Comparison of ENCODE assay signal across 1 cellular context in the genomic region with DNA sequence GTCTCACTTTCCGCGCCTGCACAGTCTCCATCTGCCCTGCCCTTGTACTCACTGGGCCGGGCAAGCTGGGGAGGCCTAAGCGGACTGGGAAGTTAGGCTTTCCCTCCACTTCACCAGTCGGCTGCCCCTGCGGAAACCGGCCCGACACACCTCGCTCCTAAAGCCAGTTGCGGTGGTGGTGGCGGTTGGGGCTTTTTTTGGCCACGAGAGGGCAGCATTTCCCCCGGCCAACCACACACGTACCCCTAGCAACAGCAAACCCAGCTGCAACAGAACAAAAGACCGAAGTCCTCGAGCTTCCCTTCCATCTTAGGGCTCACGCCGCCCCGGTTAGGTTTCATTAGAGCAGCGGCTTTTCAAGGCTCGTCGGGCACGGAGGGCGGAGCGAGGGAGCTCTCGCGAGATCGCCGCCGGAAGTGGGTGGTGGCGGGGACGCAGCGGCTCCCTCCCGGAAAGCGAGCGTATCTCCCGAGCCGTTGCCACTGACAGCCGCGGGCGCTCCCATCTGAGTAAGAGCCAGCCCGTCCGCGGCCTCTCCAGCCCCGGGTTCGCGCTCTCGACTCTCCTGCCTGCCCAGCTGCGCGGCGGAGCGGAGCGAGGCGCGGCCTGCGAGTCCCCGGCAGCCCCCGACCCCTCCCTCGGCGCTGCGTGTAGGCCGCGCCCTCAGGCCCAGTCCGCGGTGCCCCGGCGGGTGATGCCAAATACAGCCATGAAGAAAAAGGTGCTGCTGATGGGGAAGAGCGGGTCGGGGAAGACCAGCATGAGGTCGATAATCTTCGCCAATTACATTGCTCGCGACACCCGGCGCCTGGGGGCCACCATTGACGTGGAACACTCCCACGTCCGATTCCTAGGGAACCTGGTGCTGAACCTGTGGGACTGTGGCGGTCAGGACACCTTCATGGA.
TF ChIP-seq lines count a peak whose summit lies in the region.

A gene with protein sequence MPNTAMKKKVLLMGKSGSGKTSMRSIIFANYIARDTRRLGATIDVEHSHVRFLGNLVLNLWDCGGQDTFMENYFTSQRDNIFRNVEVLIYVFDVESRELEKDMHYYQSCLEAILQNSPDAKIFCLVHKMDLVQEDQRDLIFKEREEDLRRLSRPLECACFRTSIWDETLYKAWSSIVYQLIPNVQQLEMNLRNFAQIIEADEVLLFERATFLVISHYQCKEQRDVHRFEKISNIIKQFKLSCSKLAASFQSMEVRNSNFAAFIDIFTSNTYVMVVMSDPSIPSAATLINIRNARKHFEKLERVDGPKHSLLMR (plus strand): TSS at position 462 of the 906 bp plus-strand sequence. CDS start 233 bp downstream, at position 695.

TF ChIP-seq in HEK293, 187 proteins besides CTCF, POLR2A, EP300 and RAD21 (continued from another document and continues in another):
- TF ChIP-seq ZNF449 (tag by site-specific recombination; IDR thresholded peaks at IDR 0.05), result 0 out of 2 replicates have a peak, but pooled peaks have one; percentile 28
- TF ChIP-seq ZFP41 (tag by site-specific recombination; IDR thresholded peaks at IDR 0.05; ENCODE audit: borderline replicate concordance), result no peak
- TF ChIP-seq ZNF600 (tag by site-specific recombination; IDR thresholded peaks at IDR 0.05), result no peak
- TF ChIP-seq, protein P1, sequence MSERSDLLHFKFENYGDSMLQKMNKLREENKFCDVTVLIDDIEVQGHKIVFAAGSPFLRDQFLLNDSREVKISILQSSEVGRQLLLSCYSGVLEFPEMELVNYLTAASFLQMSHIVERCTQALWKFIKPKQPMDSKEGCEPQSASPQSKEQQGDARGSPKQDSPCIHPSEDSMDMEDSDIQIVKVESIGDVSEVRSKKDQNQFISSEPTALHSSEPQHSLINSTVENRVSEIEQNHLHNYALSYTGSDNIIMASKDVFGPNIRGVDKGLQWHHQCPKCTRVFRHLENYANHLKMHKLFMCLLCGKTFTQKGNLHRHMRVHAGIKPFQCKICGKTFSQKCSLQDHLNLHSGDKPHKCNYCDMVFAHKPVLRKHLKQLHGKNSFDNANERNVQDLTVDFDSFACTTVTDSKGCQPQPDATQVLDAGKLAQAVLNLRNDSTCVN (tag by site-specific recombination; optimal IDR thresholded peaks at IDR 0.05), result peak; percentile 91
- TF ChIP-seq ZNF501 (tag by site-specific recombination; IDR thresholded peaks at IDR 0.05), result peak; percentile 93; the same call in 1 of the 2 replicates
- TF ChIP-seq, protein P2, sequence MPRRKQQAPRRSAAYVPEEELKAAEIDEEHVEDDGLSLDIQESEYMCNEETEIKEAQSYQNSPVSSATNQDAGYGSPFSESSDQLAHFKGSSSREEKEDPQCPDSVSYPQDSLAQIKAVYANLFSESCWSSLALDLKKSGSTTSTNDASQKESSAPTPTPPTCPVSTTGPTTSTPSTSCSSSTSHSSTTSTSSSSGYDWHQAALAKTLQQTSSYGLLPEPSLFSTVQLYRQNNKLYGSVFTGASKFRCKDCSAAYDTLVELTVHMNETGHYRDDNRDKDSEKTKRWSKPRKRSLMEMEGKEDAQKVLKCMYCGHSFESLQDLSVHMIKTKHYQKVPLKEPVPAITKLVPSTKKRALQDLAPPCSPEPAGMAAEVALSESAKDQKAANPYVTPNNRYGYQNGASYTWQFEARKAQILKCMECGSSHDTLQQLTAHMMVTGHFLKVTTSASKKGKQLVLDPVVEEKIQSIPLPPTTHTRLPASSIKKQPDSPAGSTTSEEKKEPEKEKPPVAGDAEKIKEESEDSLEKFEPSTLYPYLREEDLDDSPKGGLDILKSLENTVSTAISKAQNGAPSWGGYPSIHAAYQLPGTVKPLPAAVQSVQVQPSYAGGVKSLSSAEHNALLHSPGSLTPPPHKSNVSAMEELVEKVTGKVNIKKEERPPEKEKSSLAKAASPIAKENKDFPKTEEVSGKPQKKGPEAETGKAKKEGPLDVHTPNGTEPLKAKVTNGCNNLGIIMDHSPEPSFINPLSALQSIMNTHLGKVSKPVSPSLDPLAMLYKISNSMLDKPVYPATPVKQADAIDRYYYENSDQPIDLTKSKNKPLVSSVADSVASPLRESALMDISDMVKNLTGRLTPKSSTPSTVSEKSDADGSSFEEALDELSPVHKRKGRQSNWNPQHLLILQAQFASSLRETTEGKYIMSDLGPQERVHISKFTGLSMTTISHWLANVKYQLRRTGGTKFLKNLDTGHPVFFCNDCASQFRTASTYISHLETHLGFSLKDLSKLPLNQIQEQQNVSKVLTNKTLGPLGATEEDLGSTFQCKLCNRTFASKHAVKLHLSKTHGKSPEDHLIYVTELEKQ (tag by site-specific recombination; IDR thresholded peaks at IDR 0.05; ENCODE audit: borderline replicate concordance), result no peak
- no peak for TF ChIP-seq IKZF3 (tag by site-specific recombination; IDR thresholded peaks at IDR 0.05)
- TF ChIP-seq ZNF433 (tag by site-specific recombination; IDR thresholded peaks at IDR 0.05; ENCODE audit: low read depth), result no peak
- TF ChIP-seq, protein P3, sequence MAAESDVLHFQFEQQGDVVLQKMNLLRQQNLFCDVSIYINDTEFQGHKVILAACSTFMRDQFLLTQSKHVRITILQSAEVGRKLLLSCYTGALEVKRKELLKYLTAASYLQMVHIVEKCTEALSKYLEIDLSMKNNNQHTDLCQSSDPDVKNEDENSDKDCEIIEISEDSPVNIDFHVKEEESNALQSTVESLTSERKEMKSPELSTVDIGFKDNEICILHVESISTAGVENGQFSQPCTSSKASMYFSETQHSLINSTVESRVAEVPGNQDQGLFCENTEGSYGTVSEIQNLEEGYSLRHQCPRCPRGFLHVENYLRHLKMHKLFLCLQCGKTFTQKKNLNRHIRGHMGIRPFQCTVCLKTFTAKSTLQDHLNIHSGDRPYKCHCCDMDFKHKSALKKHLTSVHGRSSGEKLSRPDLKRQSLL (tag by site-specific recombination; IDR thresholded peaks at IDR 0.05), result no peak
- peak; percentile 51; the same call in 1 of the 2 replicates for TF ChIP-seq KLF1 (tag by site-specific recombination; IDR thresholded peaks at IDR 0.05)
- TF ChIP-seq ZNF660 (tag by site-specific recombination; IDR thresholded peaks at IDR 0.05), result peak; percentile 86
- TF ChIP-seq ZNF121 (tag by site-specific recombination; IDR thresholded peaks at IDR 0.05), result no peak
- TF ChIP-seq BCL11A (tag by site-specific recombination; IDR thresholded peaks at IDR 0.05; ENCODE audit: low read depth), result no peak
- peak; percentile 80 for TF ChIP-seq KLF16 (tag by site-specific recombination; IDR thresholded peaks at IDR 0.05)
- peak; percentile 74 for TF ChIP-seq ZNF394 (tag by site-specific recombination; IDR thresholded peaks at IDR 0.05; ENCODE audit: borderline replicate concordance)
- peak; percentile 80 for TF ChIP-seq SP2 (tag by site-specific recombination; IDR thresholded peaks at IDR 0.05)
- 0 out of 2 replicates have a peak, but pooled peaks have one; percentile 21 for TF ChIP-seq PRDM4 (tag by site-specific recombination; IDR thresholded peaks at IDR 0.05)
- no peak for TF ChIP-seq GLI4 (tag by site-specific recombination; IDR thresholded peaks at IDR 0.05)
- TF ChIP-seq ZBTB11 (tag by site-specific recombination; conservative IDR thresholded peaks at IDR 0.05; ENCODE audit: low read depth), result peak; percentile 85
- no peak for TF ChIP-seq ZNF223 (tag by site-specific recombination; IDR thresholded peaks at IDR 0.05)
- no peak for TF ChIP-seq ZNF302 (tag by site-specific recombination; IDR thresholded peaks at IDR 0.05; ENCODE audit: low read depth)
- no peak for TF ChIP-seq PBX3 (CRISPR knock-in tag; IDR thresholded peaks at IDR 0.05)
- TF ChIP-seq ZNF24 (tag by site-specific recombination; IDR thresholded peaks at IDR 0.05), result peak; percentile 65; the same call in 1 of the 2 replicates
- TF ChIP-seq ZNF785 (tag by site-specific recombination; IDR thresholded peaks at IDR 0.05), result no peak
- TF ChIP-seq, protein P4, sequence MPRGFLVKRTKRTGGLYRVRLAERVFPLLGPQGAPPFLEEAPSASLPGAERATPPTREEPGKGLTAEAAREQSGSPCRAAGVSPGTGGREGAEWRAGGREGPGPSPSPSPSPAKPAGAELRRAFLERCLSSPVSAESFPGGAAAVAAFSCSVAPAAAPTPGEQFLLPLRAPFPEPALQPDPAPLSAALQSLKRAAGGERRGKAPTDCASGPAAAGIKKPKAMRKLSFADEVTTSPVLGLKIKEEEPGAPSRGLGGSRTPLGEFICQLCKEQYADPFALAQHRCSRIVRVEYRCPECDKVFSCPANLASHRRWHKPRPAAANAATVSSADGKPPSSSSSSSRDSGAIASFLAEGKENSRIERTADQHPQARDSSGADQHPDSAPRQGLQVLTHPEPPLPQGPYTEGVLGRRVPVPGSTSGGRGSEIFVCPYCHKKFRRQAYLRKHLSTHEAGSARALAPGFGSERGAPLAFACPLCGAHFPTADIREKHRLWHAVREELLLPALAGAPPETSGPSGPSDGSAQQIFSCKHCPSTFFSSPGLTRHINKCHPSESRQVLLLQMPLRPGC (tag by site-specific recombination; IDR thresholded peaks at IDR 0.05), result no peak
- no peak for TF ChIP-seq REST (tag by site-specific recombination; IDR thresholded peaks at IDR 0.05)
- TF ChIP-seq MYNN (tag by site-specific recombination; IDR thresholded peaks at IDR 0.05; ENCODE audit: borderline replicate concordance), result 0 out of 2 replicates have a peak, but pooled peaks have one; percentile 47
